ENCODE assay signal across 24 cellular contexts in the genomic region with DNA sequence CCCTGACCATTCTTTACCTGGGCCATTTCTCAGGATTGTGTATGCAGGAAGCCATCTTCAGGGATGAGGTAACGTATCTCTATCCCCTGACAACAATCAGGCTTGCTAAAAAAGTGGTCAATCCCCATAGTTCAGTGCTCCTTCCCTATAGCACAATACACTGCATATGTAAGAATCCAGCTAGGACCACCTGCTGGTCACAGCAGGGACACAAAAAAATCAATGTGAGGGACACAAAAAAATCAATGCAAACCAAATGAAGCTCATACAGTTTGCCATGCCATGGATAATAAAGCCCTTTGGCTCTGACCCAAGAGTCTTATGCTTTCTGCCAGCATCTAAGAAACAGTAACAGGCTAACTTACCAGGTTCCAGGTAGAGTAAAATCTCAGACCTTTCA. TPM values are rescaled to one million over a fixed set of nuclear protein-coding genes. Genes with fewer than 3 reads are reported as not detected.
A peak's percentile ranks its signal among the peaks of the same experiment; 100 is the strongest.
DNase-seq lines count a peak whose midpoint lies in the region; ATAC-seq and TF ChIP-seq lines count a peak whose summit lies in the region.
"Had no signal": no experiment of that assay in that cellular context is flagged by ENCODE, and none has a peak within 500 bp of the region (broad histone marks: within the 10 kb centered on the region; RNA-seq: fewer than 3 reads in every experiment).

No MANE protein-coding gene starts in this region.

- H3K9me3 ChIP-seq in MM.1S (replicated peaks; ENCODE audit: insufficient read depth, low read length), result no peaks in the 10 kb centered on the region
- H3K9me3 ChIP-seq in NT2/D1 (ENCODE audit: insufficient read depth, low read length), result no peaks in the 10 kb centered on the region
- H3K9me3 ChIP-seq: BLaER1, esophagus squamous epithelium, HAP-1, left ventricle myocardium inferior, SJSA1 had no signal

- TF ChIP-seq CTCF in MM.1S (IDR thresholded peaks at IDR 0.05; ENCODE audit: low read length) (0 out of 2 replicates have a peak, but pooled peaks have one; percentile 14), progenitor cell of endocrine pancreas (IDR thresholded peaks at IDR 0.05; ENCODE audit: unreplicated experiment) (peak; percentile 33)

- peaks cover 10% of the 10 kb centered on the region for H3K36me3 Mint-ChIP-seq in progenitor cell of endocrine pancreas (ENCODE audit: insufficient read depth)

- H3K27me3 Mint-ChIP-seq in progenitor cell of endocrine pancreas, result no peaks in the 10 kb centered on the region
- H3K27me3 Mint-ChIP-seq: activated B cell treated with CpG ODN at 0.5 μM for 24 hours; activated CD8-positive, alpha-beta T cell treated with anti-CD3 and anti-CD28 coated beads for 36 hours had no signal

- H3K79me2 ChIP-seq in MM.1S (ENCODE audit: low read length), result peaks cover 10% of the 10 kb centered on the region

- no peaks in the 10 kb centered on the region for H4K20me1 ChIP-seq in MM.1S (ENCODE audit: insufficient read depth, low read length)

- H3K27ac Mint-ChIP-seq in progenitor cell of endocrine pancreas, result no peak overlapping the region
- H3K27ac Mint-ChIP-seq: activated B cell treated with CpG ODN at 0.5 μM for 24 hours; activated CD8-positive, alpha-beta T cell treated with anti-CD3 and anti-CD28 coated beads for 36 hours; T-helper 2 cell treated with Interferon-gamma antibody and Interleukin-4, amounts not matched to agents 5 μg/mL and 100 μg/mL, for 36 hours had no signal

- H3K4me3 ChIP-seq in MM.1S (ENCODE audit: low read length) (no peak overlapping the region), NT2/D1 (ENCODE audit: insufficient read length, low read depth) (no peak overlapping the region)
- H3K4me3 ChIP-seq: BLaER1, esophagus squamous epithelium, HAP-1, left ventricle myocardium inferior, PC-9, SJSA1 had no signal

- H3F3A ChIP-seq in MM.1S (ENCODE audit: insufficient read depth, low read length), result 0 out of 2 replicates have a peak, but pooled peaks cover 5% of the 10 kb centered on the region

- H3K36me3 ChIP-seq in MM.1S (replicated peaks; ENCODE audit: insufficient read depth, low read length), result peaks cover 3% of the 10 kb centered on the region; the same call in 1 of the 2 replicates
- peaks cover 46% of the 10 kb centered on the region for H3K36me3 ChIP-seq in NT2/D1 (ENCODE audit: insufficient read depth, insufficient read length, low read length)

- no peaks in the 10 kb centered on the region for H3K27me3 ChIP-seq in MM.1S (replicated peaks; ENCODE audit: insufficient read depth, low read length)
- no peaks in the 10 kb centered on the region for H3K27me3 ChIP-seq in NT2/D1 (ENCODE audit: insufficient read depth, insufficient read length)
- H3K27me3 ChIP-seq: BLaER1, esophagus squamous epithelium, SJSA1 had no signal

- no peaks in the 10 kb centered on the region for H3K9me3 Mint-ChIP-seq in progenitor cell of endocrine pancreas (ENCODE audit: low read depth)
- H3K9me3 Mint-ChIP-seq: activated B cell treated with CpG ODN at 0.5 μM for 24 hours; activated CD8-positive, alpha-beta T cell treated with anti-CD3 and anti-CD28 coated beads for 36 hours; T-helper 2 cell treated with Interferon-gamma antibody and Interleukin-4, amounts not matched to agents 5 μg/mL and 100 μg/mL, for 36 hours had no signal

- H3K4me2 ChIP-seq in MM.1S (ENCODE audit: low read depth, low read length), result no peak overlapping the region
- H3K4me2 ChIP-seq: BLaER1, PC-9 had no signal

- no peak overlapping the region for H3K4me3 Mint-ChIP-seq in progenitor cell of endocrine pancreas (ENCODE audit: low read depth)
- H3K4me3 Mint-ChIP-seq: activated B cell treated with CpG ODN at 0.5 μM for 24 hours; activated CD8-positive, alpha-beta T cell treated with anti-CD3 and anti-CD28 coated beads for 36 hours; T-helper 2 cell treated with Interferon-gamma antibody and Interleukin-4, amounts not matched to agents 5 μg/mL and 100 μg/mL, for 36 hours had no signal

- H2AFZ ChIP-seq in MM.1S (ENCODE audit: low read length), result no peak overlapping the region
- H2AFZ ChIP-seq: PC-9 had no signal

- ATAC-seq in GM18511 (IDR thresholded peaks at IDR 0.05; ENCODE audit: unreplicated experiment), result no peak
- ATAC-seq: activated CD8-positive, alpha-beta T cell treated with anti-CD3 and anti-CD28 coated beads for 36 hours had no signal

- H3K9me2 ChIP-seq in MM.1S (replicated peaks; ENCODE audit: insufficient read depth, low read length), result no peaks in the 10 kb centered on the region

- H3K4me1 Mint-ChIP-seq in progenitor cell of endocrine pancreas (ENCODE audit: low read depth), result peaks cover 16% of the 10 kb centered on the region

- peak; percentile 16 to 55 for DNase-seq in NCI-H2081 (lab: John Stamatoyannopoulos, UW)
- no peak for DNase-seq in NCI-H2081 treated with DMSO at 0.1 percent for 48 hours (lab: John Stamatoyannopoulos, UW)
- no peak for DNase-seq in MM.1S
- DNase-seq in NT2/D1 (ENCODE audit: low read depth, low spot score), result peak; percentile 54
- DNase-seq in progenitor cell of endocrine pancreas (ENCODE audit: low spot score, unreplicated experiment), result no peak
- no peak for DNase-seq in NCI-H1436 treated with DMSO at 0.1 percent for 48 hours (lab: John Stamatoyannopoulos, UW)
- no peak for DNase-seq in Ammon's horn (ENCODE audit: low spot score)
- DNase-seq: activated B cell treated with CpG ODN at 0.5 μM for 24 hours; activated CD8-positive, alpha-beta T cell treated with anti-CD3 and anti-CD28 coated beads for 36 hours; activated naive CD4-positive, alpha-beta T cell treated with Interleukin-2 at 50 U/mL for 16 hours; activated T-cell treated with anti-CD3 and anti-CD28 coated beads, Interleukin-2, amount 50 U/mL, for 1 hour; esophagus squamous epithelium; GDM1; Karpas-422; left ventricle myocardium inferior; NCI-H1694 treated with DMSO at 0.1 percent for 48 hours; NCI-H526; PC-9; stimulated activated CD4-positive, alpha-beta T cell treated with anti-CD3 and anti-CD28 coated beads, Interleukin-4, amount 100 ng/mL, for 4 hours had no signal

- no peak overlapping the region for H3K27ac ChIP-seq in MM.1S (ENCODE audit: low read length)
- H3K27ac ChIP-seq: BLaER1, esophagus squamous epithelium, left ventricle myocardium inferior, PC-9, SJSA1 had no signal

- H3K9ac ChIP-seq in MM.1S (ENCODE audit: low read length) (no peak overlapping the region), NT2/D1 (ENCODE audit: insufficient read length, low read depth) (no peak overlapping the region)
- H3K9ac ChIP-seq: BLaER1 had no signal

- H3K4me1 ChIP-seq in MM.1S (ENCODE audit: low read length) (peaks cover 7% of the 10 kb centered on the region; the same call in 1 of the 2 replicates), NT2/D1 (ENCODE audit: insufficient read depth, insufficient read length) (peaks cover 3% of the 10 kb centered on the region)
- H3K4me1 ChIP-seq: HAP-1, SJSA1 had no signal

RNA-seq across cellular contexts. Expression of gene ACBD6, which starts 16.3 kb away (rescaled TPM):
- total RNA-seq in progenitor cell of endocrine pancreas, result 54.2 and 60.8 TPM in 2 replicates

Comparison
In these comparisons a context has a peak if more than half of its experiments do, and no peak if none do; other contexts are left out.
1. DNase-seq: peak in NCI-H2081 (2 of 2) and NT2/D1 (single experiment); none in NCI-H2081 treated with DMSO at 0.1 percent for 48 hours (single experiment), MM.1S (single experiment), progenitor cell of endocrine pancreas (single experiment), NCI-H1436 treated with DMSO at 0.1 percent for 48 hours (single experiment) and Ammon's horn (single experiment).